Comparison of ENCODE assay signal across 1 cellular context in the genomic region with DNA sequence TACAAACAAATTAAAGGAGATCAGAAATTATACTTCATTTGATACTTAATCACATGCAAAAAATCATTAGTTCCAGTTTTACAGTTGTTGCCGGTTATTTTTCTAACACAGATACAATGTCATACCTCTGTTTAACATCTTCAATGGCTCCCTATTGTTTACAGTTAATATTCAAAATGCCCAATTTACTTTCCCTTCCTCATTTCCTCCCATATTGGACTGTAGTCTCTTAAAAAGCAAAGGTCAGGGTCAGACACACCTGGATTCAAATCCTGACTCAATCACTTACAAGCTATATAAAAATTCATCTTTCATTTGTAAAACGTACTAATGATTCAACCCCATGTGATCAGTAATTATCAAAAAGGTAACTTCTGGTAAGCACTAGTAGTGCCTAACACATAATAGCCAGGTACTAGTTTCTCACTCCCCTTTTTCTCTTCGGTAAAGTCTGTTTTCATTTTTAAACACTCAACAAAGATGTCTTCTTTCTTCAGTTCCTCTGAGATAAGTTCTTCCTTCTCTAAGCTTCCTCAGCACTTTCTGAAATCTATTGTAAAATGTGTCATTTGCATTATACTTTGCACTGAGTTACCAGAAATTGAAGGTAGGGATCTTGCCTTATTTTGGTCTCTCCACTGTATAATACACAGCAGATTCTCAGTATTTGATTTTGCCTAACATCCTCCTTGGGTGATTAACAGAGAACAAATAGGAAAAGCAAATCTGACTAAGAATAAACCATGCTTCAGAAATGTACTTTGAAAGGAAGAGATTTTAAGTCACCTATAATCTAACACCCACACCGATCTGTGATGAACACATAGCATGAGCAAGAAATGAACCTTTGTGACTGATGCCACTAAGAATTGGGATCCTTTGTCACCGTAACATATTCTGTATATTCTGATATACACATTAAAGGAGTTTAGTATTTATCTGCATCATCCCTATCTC.
TF ChIP-seq lines count a peak whose summit lies in the region.

No MANE protein-coding gene starts in this region.

TF ChIP-seq in HepG2, 621 proteins besides CTCF, POLR2A, EP300 and RAD21:
- TF ChIP-seq ZBTB1 (CRISPR knock-in tag; IDR thresholded peaks at IDR 0.05; ENCODE audit: borderline replicate concordance) = no peak
- TF ChIP-seq FOXO4 (CRISPR knock-in tag; conservative IDR thresholded peaks at IDR 0.05) = 0 out of 2 replicates have a peak, but pooled peaks have one; percentile 32
